8 cellular contexts compared by ENCODE assay signal in the genomic region with DNA sequence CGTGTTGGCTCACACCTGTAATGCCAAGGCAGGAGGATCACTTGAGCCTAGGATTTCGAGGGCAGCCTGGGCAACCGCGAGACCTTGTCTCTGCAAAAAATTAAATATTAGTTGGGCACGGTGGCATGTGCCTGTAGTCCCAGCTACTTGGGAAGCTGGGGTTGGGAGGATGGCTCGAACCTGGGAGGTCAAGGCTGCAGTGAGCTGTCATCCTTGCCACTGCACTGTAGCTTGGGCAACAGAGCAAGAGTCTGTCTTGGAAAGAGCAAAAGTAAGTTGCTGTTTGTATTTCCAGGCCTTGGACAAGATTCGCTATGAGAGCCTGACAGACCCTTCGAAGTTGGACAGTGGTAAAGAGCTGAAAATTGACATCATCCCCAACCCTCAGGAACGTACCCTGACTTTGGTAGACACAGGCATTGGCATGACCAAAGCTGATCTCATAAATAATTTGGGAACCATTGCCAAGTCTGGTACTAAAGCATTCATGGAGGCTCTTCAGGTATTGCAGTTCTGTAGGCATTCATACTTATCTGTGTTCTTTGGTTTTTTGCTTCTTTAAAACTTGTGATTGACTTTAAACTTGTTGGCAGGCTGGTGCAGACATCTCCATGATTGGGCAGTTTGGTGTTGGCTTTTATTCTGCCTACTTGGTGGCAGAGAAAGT. TPM values are rescaled to one million over a fixed set of nuclear protein-coding genes. Genes with fewer than 3 reads are reported as not detected.
DNase-seq lines count a peak whose midpoint lies in the region; ATAC-seq, FAIRE-seq and TF ChIP-seq lines count a peak whose summit lies in the region.

No MANE protein-coding gene starts in this region.

- no peaks in the 10 kb centered on the region; the same call in none of the 2 replicates for H3K4me1 ChIP-seq in SJCRH30
- peaks cover 45% of the 10 kb centered on the region for H3K4me1 ChIP-seq in psoas muscle

- ATAC-seq in psoas muscle (no peak), GM18867 (IDR thresholded peaks at IDR 0.05; ENCODE audit: unreplicated experiment) (no peak), GM21367 (IDR thresholded peaks at IDR 0.05; ENCODE audit: unreplicated experiment) (no peak)

- H3K36me3 ChIP-seq in SJCRH30 (peaks cover 68% of the 10 kb centered on the region), psoas muscle (ENCODE audit: insufficient read depth in 1 of 2, low read depth in 1 of 2) (peaks cover 20 to 64% of the 10 kb centered on the region in 2 donors)

- intact Hi-C loops in psoas muscle (cut with DNase I): no loop called here

- H3K27me3 ChIP-seq in SJCRH30 (no peaks in the 10 kb centered on the region), psoas muscle (ENCODE audit: insufficient read depth in 3 of 3, low read length in 2 of 3) (no peaks in the 10 kb centered on the region)

- H3K4me3 ChIP-seq in SJCRH30 (peak overlapping the region; percentile 93; the same call in 1 of the 2 replicates), epithelial cell of proximal tubule (ENCODE audit: low read depth, low read length) (peak overlapping the region; percentile 76), psoas muscle (peak overlapping the region; percentile 82)

- DNase-seq in GM12891 (ENCODE audit: insufficient read length, low spot score): no peak
- no peak for DNase-seq in SJCRH30
- DNase-seq in epithelial cell of proximal tubule (ENCODE audit: low read depth): no peak
- peak in 1 of 2 donors; percentile 20 for DNase-seq in psoas muscle
- no peak for DNase-seq in NCI-H345 treated with DMSO at 0.1 percent for 48 hours (lab: John Stamatoyannopoulos, UW; ENCODE audit: unreplicated experiment)
- DNase-seq in GM13977 (ENCODE audit: low spot score): no peak

- TF ChIP-seq CTCF in epithelial cell of proximal tubule (conservative IDR thresholded peaks at IDR 0.05; ENCODE audit: low read depth, low read length): no peak
- TF ChIP-seq CTCF in psoas muscle (IDR thresholded peaks at IDR 0.05): no peak
- TF ChIP-seq CTCF in GM13977 (IDR thresholded peaks at IDR 0.05; ENCODE audit: extremely low read depth, insufficient read depth, missing control alignments): no peak

- 0 out of 2 replicates have a peak, but pooled peaks have one; percentile 30 for TF ChIP-seq POLR2A in GM12891 (IDR thresholded peaks at IDR 0.05; ENCODE audit: low read depth, low read length)

- H3K27ac ChIP-seq in SJCRH30: no peak overlapping the region
- peak overlapping the region; percentile 100 for H3K27ac ChIP-seq in psoas muscle

- no peak for FAIRE-seq in GM12891 (lab: Jason Lieb, UNC)

- in situ Hi-C loops in GM13977 (cut with MboI; ENCODE audit: low pct_unique_long_range_greater_than_20kb, low sequenced_read_pairs, unreplicated experiment): no loop called here

- WGBS in psoas muscle, 3 donors: 57 to 75% (median 63%) methylated on average over 9 of the region's 9 CpGs

- no peaks in the 10 kb centered on the region for H3K9me3 ChIP-seq in SJCRH30 (replicated peaks)
- H3K9me3 ChIP-seq in psoas muscle: no peaks in the 10 kb centered on the region

TF ChIP-seq in GM12891, 5 proteins besides CTCF, POLR2A, EP300 and RAD21:
- TF ChIP-seq PAX5 (IDR thresholded peaks at IDR 0.05; ENCODE audit: insufficient read depth, low read length, severe bottlenecking): no peak
- TF ChIP-seq POLR2AphosphoS5 (IDR thresholded peaks at IDR 0.05; ENCODE audit: low read depth, low read length): no peak; the same call in none of the 2 replicates
- no peak for TF ChIP-seq SPI1 (IDR thresholded peaks at IDR 0.05; ENCODE audit: low read depth, low read length)
- no peak for TF ChIP-seq POU2F2 (IDR thresholded peaks at IDR 0.05; ENCODE audit: low read depth, low read length)

RNA-seq across cellular contexts. Expression of a gene that starts 2.3 kb away (rescaled TPM):
- 869 TPM for polyA plus RNA-seq in GM12891 (2012; ENCODE audit: low read depth, missing spikeins)
- total RNA-seq in SJCRH30 (2014; rRNA removed; shearing (Covaris generic)): 1,351 and 1,358 TPM in 2 replicates
- 1,541 and 1,680 TPM in 2 replicates for total RNA-seq in epithelial cell of proximal tubule
- 1,000 to 10,000 TPM; 1,150 to 1,595 (median 1,339) TPM for total RNA-seq in psoas muscle
- 1,000 to 10,000 TPM in 2 of 3 donors, 100 to 1,000 TPM in 1; 743 to 1,128 (median 1,033) TPM for polyA plus RNA-seq in psoas muscle

RNA-seq across cellular contexts. Expression of a gene that starts 8.1 kb away (rescaled TPM):
- polyA plus RNA-seq in GM12891 (2012; ENCODE audit: low read depth, missing spikeins): 30.1 TPM
- total RNA-seq in SJCRH30 (2014; rRNA removed; shearing (Covaris generic)): 27.8 and 28.5 TPM in 2 replicates
- total RNA-seq in epithelial cell of proximal tubule (70.9 and 76.8 TPM in 2 replicates), psoas muscle (10 to 100 TPM; 10.9 to 23.3 (median 18.0) TPM)
- 10 to 100 TPM; 16.0 to 23.6 (median 20.8) TPM for polyA plus RNA-seq in psoas muscle

RNA-seq across cellular contexts. Expression of a gene that starts 16.1 kb away (rescaled TPM):
- polyA plus RNA-seq in GM12891 (2012; ENCODE audit: low read depth, missing spikeins): 47.8 TPM
- 7.8 and 9.6 TPM in 2 replicates for total RNA-seq in SJCRH30 (2014; rRNA removed; shearing (Covaris generic))
- 61.6 and 131 TPM in 2 replicates for total RNA-seq in epithelial cell of proximal tubule
- total RNA-seq in psoas muscle: 1 to 10 TPM; 2.1 to 5.0 (median 3.0) TPM
- polyA plus RNA-seq in psoas muscle: 1 to 10 TPM; 2.8 to 5.2 (median 4.0) TPM

RNA-seq across cellular contexts. Expression of a gene that starts 21.0 kb away (rescaled TPM):
- 0.26 TPM for polyA plus RNA-seq in GM12891 (2012; ENCODE audit: low read depth, missing spikeins)
- 1.2 and 1.5 TPM in 2 replicates for total RNA-seq in SJCRH30 (2014; rRNA removed; shearing (Covaris generic))
- 0.07 TPM in 1 of 2 replicates, not detected in the other for total RNA-seq in epithelial cell of proximal tubule
- total RNA-seq in psoas muscle: not detected
- polyA plus RNA-seq in psoas muscle: under 1 TPM in 2 of 3 donors, not detected in 1; 0.04 to 0.07 TPM

RNA-seq across cellular contexts. Expression of a gene that starts 25.8 kb away (rescaled TPM):
- 37.6 TPM for polyA plus RNA-seq in GM12891 (2012; ENCODE audit: low read depth, missing spikeins)
- 102 and 109 TPM in 2 replicates for total RNA-seq in SJCRH30 (2014; rRNA removed; shearing (Covaris generic))
- total RNA-seq in epithelial cell of proximal tubule: 47.6 and 78.6 TPM in 2 replicates
- total RNA-seq in psoas muscle: 10 to 100 TPM; 29.6 to 80.7 (median 41.6) TPM
- polyA plus RNA-seq in psoas muscle: 10 to 100 TPM; 29.1 to 39.7 (median 39.1) TPM
